Comparison of ENCODE assay signal across 25 cellular contexts in genomic region chr14:96806836-96807235, GRCh38. TPM values are rescaled to one million over a fixed set of nuclear protein-coding genes. Genes with fewer than 3 reads are reported as not detected.
DNase-seq lines count a peak whose midpoint lies in the region; ATAC-seq, FAIRE-seq and TF ChIP-seq lines count a peak whose summit lies in the region.
"Had no signal": no experiment of that assay in that cellular context is flagged by ENCODE, and none has a peak within 500 bp of the region (broad histone marks: within the 10 kb centered on the region; RNA-seq: fewer than 3 reads in every experiment).

No MANE protein-coding gene starts in this region.

- no peak overlapping the region for H3K4me3 Mint-ChIP-seq in WTC11
- H3K4me3 Mint-ChIP-seq: activated T-cell treated with anti-CD3 and anti-CD28 coated beads, Interleukin-2, amount 50 U/mL, for 24 hours; neural crest cell had no signal

- no peak overlapping the region for H3K9ac ChIP-seq in kidney (ENCODE audit: low read length in 2 of 2)
- H3K9ac ChIP-seq in GM23248: no peak overlapping the region
- H3K9ac ChIP-seq: BLaER1 had no signal

- H3K4me1 ChIP-seq in hepatocyte (ENCODE audit: insufficient read depth) (no peaks in the 10 kb centered on the region), kidney (ENCODE audit: control insufficient read depth in 1 of 2, insufficient read depth in 1 of 2, low read depth in 1 of 2, low read length in 2 of 2) (no peaks in the 10 kb centered on the region), GM23248 (ENCODE audit: insufficient read depth) (peaks cover 4% of the 10 kb centered on the region)
- H3K4me1 ChIP-seq: adrenal gland, upper lobe of left lung had no signal

- no peak overlapping the region for H2AFZ ChIP-seq in hepatocyte
- no peak overlapping the region for H2AFZ ChIP-seq in GM23248
- H2AFZ ChIP-seq: PC-9 had no signal

- no peak for ATAC-seq in WTC11

- H3K27ac ChIP-seq in hepatocyte (no peak overlapping the region), kidney (ENCODE audit: low read depth in 2 of 2, low read length in 2 of 2) (no peak overlapping the region), GM23248 (no peak overlapping the region), substantia nigra (ENCODE audit: low read depth, low read length, poor library complexity, severe bottlenecking) (no peak overlapping the region)
- H3K27ac ChIP-seq: adrenal gland, BLaER1, PC-9 had no signal

- H3K27me3 Mint-ChIP-seq in WTC11 (ENCODE audit: low read depth): no peaks in the 10 kb centered on the region
- H3K27me3 Mint-ChIP-seq: activated T-cell treated with anti-CD3 and anti-CD28 coated beads, Interleukin-2, amount 50 U/mL, for 24 hours had no signal

- H3K9me2 ChIP-seq in hepatocyte (replicated peaks; ENCODE audit: insufficient read depth) (no peaks in the 10 kb centered on the region), GM23248 (ENCODE audit: insufficient read depth) (no peaks in the 10 kb centered on the region)

- POLR2A ChIA-PET in WTC11 (lab: Charles Lee): interaction anchor here (1.1 kb wide), 1 partner anchor 10 kb away, joined by 5 read pairs; the partner anchor contains the start of gene VRK1

- no peak for TF ChIP-seq CTCF in WTC11 (IDR thresholded peaks at IDR 0.05)
- TF ChIP-seq CTCF in hepatocyte (IDR thresholded peaks at IDR 0.05; ENCODE audit: poor library complexity): no peak
- no peak for TF ChIP-seq CTCF in kidney (IDR thresholded peaks at IDR 0.05; ENCODE audit: borderline replicate concordance, extremely low read depth, insufficient read depth)

- FAIRE-seq in kidney (lab: Jason Lieb, UNC): no peak
- FAIRE-seq: colon, H1, HTR-8/SVneo, keratinocyte had no signal

- H3K36me3 ChIP-seq in hepatocyte (replicated peaks; ENCODE audit: insufficient read depth, low read depth) (no peaks in the 10 kb centered on the region), kidney (ENCODE audit: control insufficient read depth in 1 of 2, insufficient read depth in 2 of 2, low read length in 2 of 2) (no peaks in the 10 kb centered on the region), GM23248 (ENCODE audit: low read depth) (no peaks in the 10 kb centered on the region)
- H3K36me3 ChIP-seq: adrenal gland, upper lobe of left lung had no signal

- H3F3A ChIP-seq in GM23248 (ENCODE audit: insufficient read depth): peaks cover 14% of the 10 kb centered on the region

- no peaks in the 10 kb centered on the region for H3K9me3 ChIP-seq in hepatocyte (ENCODE audit: low read depth)
- H3K9me3 ChIP-seq in kidney (ENCODE audit: control insufficient read depth in 1 of 2, low read length in 2 of 2): no peaks in the 10 kb centered on the region
- H3K9me3 ChIP-seq in GM23248 (ENCODE audit: low read depth): no peaks in the 10 kb centered on the region
- H3K9me3 ChIP-seq: adrenal gland, upper lobe of left lung had no signal

- H4K20me1 ChIP-seq in hepatocyte (ENCODE audit: insufficient read depth, poor library complexity, severe bottlenecking): no peaks in the 10 kb centered on the region
- no peaks in the 10 kb centered on the region for H4K20me1 ChIP-seq in GM23248 (ENCODE audit: insufficient read depth)

- H3K4me3 ChIP-seq in hepatocyte (no peak overlapping the region), kidney (ENCODE audit: low read length in 2 of 2) (no peak overlapping the region), GM23248 (no peak overlapping the region)
- H3K4me3 ChIP-seq: adrenal gland, BLaER1, lung, PC-9, upper lobe of left lung had no signal

- H3K27ac Mint-ChIP-seq in WTC11: peak overlapping the region; percentile 88; the same call in 1 of the 2 replicates
- H3K27ac Mint-ChIP-seq: activated T-cell treated with anti-CD3 and anti-CD28 coated beads, Interleukin-2, amount 50 U/mL, for 24 hours had no signal

- DNase-seq in AML-193 (lab: John Stamatoyannopoulos, UW) (peak; percentile 11 to 21), HuH-7.5 (ENCODE audit: low spot score) (peak; percentile 39), WTC11 (ENCODE audit: low spot score) (no peak), hepatocyte (ENCODE audit: low spot score) (peak; percentile 13), kidney (no peak), retina (no peak), GM23248 (no peak), substantia nigra (lab: John Stamatoyannopoulos, UW) (no peak)
- DNase-seq: activated naive CD4-positive, alpha-beta T cell; activated T-cell treated with anti-CD3 and anti-CD28 coated beads, Interleukin-2, amount 50 U/mL, for 24 hours; adrenal gland; NCI-H1105; NCI-H2029; NCI-H748 treated with DMSO at 0.1 percent for 48 hours; PC-9; posterior cingulate gyrus; SHP77 treated with DMSO at 0.1 percent for 48 hours; upper lobe of left lung had no signal

- peaks cover 74% of the 10 kb centered on the region for H3K79me2 ChIP-seq in hepatocyte
- peaks cover 84% of the 10 kb centered on the region for H3K79me2 ChIP-seq in GM23248 (ENCODE audit: insufficient read depth)

- H3K9me3 Mint-ChIP-seq in WTC11: no peaks in the 10 kb centered on the region
- H3K9me3 Mint-ChIP-seq: activated T-cell treated with anti-CD3 and anti-CD28 coated beads, Interleukin-2, amount 50 U/mL, for 24 hours had no signal

- in situ Hi-C loops in GM23248 (cut with MboI): no loop called here

- H3K4me1 Mint-ChIP-seq in WTC11: peaks cover 33% of the 10 kb centered on the region

- no peak overlapping the region for H3K4me2 ChIP-seq in hepatocyte
- H3K4me2 ChIP-seq in GM23248 (ENCODE audit: unreplicated experiment): no peak overlapping the region
- H3K4me2 ChIP-seq: BLaER1, PC-9 had no signal

- intact Hi-C loops in kidney (cut with DNase I): no loop called here

- CTCF ChIA-PET in WTC11 (lab: Charles Lee): interaction anchor here (0.6 kb wide), 1 partner anchor 70 kb away, joined by 3 read pairs; no protein-coding TSS in a partner anchor

- H3K36me3 Mint-ChIP-seq in WTC11: no peaks in the 10 kb centered on the region

- 82% methylated on average over 3 of the region's 3 CpGs for WGBS in hepatocyte (ENCODE audit: low lambda C conversion rate, missing lambda C conversion rate)
- WGBS in GM23248 (ENCODE audit: low coverage in 1 of 2, low lambda C conversion rate in 2 of 2, missing lambda C conversion rate in 2 of 2), 2 experiments: 90 to 96% methylated on average over 3 of the region's 3 CpGs

- H3K27me3 ChIP-seq in hepatocyte: no peaks in the 10 kb centered on the region
- no peaks in the 10 kb centered on the region for H3K27me3 ChIP-seq in GM23248 (replicated peaks; ENCODE audit: insufficient read depth)
- H3K27me3 ChIP-seq: adrenal gland, BLaER1, upper lobe of left lung had no signal

TF ChIP-seq in WTC11, 78 proteins besides CTCF, POLR2A, EP300 and RAD21:
- TF ChIP-seq TEAD4 (CRISPR knock-in tag; IDR thresholded peaks at IDR 0.05) (no peak), ERG (CRISPR knock-in tag; IDR thresholded peaks at IDR 0.05) (no peak), NFE2L1 (CRISPR knock-in tag; IDR thresholded peaks at IDR 0.05) (no peak), GABPB1 (CRISPR knock-in tag; IDR thresholded peaks at IDR 0.05) (peak; percentile 90)

RNA-seq across cellular contexts. Expression of gene VRK1, which starts 9.7 kb away (rescaled TPM):
- total RNA-seq in WTC11 (2021) (67.3 to 73.6 TPM (median 69.6 TPM) in 3 replicates), hepatocyte (17.1 and 21.5 TPM in 2 replicates), kidney (15.8 TPM)
- polyA plus RNA-seq in hepatocyte (10.3 and 16.5 TPM in 2 replicates), kidney (ENCODE audit: insufficient read depth, low read depth, low replicate concordance) (6.6 TPM), GM23248 (2016; fragmentation: Nextera tagmentation; extraction: Ambion mirVana) (18.0 and 19.1 TPM in 2 replicates)
- total RNA-seq in GM23248 (2014; rRNA removed; shearing (Covaris generic)): 12.9 and 17.3 TPM in 2 replicates

Comparison
In these comparisons a context has a peak if more than half of its experiments do, and no peak if none do; other contexts are left out.
1. DNase-seq: peak in AML-193 (2 of 2), HuH-7.5 (single experiment) and hepatocyte (single experiment); none in WTC11 (single experiment), kidney (single experiment), retina (single experiment), GM23248 (single experiment) and substantia nigra (0 of 49).